Comparison of ENCODE assay signal across 1 cellular context in genomic region chr7:157840913-157841756, GRCh38.
TF ChIP-seq lines count a peak whose summit lies in the region.

No MANE protein-coding gene starts in this region.

TF ChIP-seq in neural cell, 6 proteins besides CTCF, POLR2A, EP300 and RAD21 (continued from another document):
- TF ChIP-seq REST (IDR thresholded peaks at IDR 0.05; ENCODE audit: borderline replicate concordance) (no peak), SMC3 (conservative IDR thresholded peaks at IDR 0.05; ENCODE audit: poor library complexity) (no peak), EZH2 (IDR thresholded peaks at IDR 0.05; ENCODE audit: borderline replicate concordance, insufficient read depth, low read length, poor library complexity, severe bottlenecking) (no peak)
